Comparison of ENCODE assay signal across 24 cellular contexts in the genomic region with DNA sequence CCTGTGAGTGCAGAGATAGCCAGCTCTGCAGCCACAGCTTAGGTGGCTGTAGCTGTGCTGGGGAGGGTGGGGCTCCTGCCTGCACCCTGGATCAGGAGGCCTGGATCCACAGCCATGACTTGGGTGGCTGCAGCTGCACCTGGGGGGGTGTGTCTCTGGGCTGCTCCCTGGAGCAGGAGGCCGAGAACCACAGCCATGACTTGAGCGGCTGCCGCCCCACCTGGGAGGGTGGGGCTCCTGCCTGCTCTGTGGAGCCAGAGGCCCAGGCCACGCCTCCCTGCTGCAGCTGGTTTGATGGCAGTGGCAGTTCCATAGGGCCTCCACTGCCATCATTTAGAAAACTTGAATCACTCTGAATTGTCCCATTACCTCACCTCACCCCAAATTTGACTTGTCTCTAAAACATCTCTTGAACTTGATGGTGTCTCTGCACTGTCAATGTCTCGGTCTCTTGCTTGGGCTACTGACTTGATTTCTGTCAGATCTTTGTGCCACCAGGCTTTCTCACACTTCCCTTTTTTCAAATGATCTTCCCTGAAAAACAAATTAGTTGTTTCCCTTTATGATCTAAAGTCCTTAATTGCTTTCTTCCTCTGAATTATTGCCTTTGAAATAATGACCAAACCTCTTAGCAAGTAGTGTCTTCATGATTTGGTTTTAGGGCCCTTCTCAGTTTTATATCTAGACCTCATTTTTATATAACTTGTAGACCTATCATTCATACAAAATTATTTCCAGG.
DNase-seq lines count a peak whose midpoint lies in the region; ATAC-seq and TF ChIP-seq lines count a peak whose summit lies in the region.
"Had no signal": no experiment of that assay in that cellular context is flagged by ENCODE, and none has a peak within 500 bp of the region (broad histone marks: within the 10 kb centered on the region; RNA-seq: fewer than 3 reads in every experiment).

No MANE protein-coding gene starts in this region.

- no peak overlapping the region for H3K27ac Mint-ChIP-seq in stimulated activated naive CD8-positive, alpha-beta T cell treated with anti-CD3 and anti-CD28 coated beads, Interleukin-15, amount 100 ng/mL, for 72 hours
- H3K27ac Mint-ChIP-seq: activated CD4-positive, alpha-beta memory T cell treated with anti-CD3 and anti-CD28 coated beads for 36 hours; activated naive CD8-positive, alpha-beta T cell treated with anti-CD3 and anti-CD28 coated beads for 36 hours; naive thymus-derived CD4-positive, alpha-beta T cell had no signal

- H3K27me3 Mint-ChIP-seq in stimulated activated naive CD8-positive, alpha-beta T cell treated with anti-CD3 and anti-CD28 coated beads, Interleukin-15, amount 100 ng/mL, for 72 hours, result no peaks in the 10 kb centered on the region
- H3K27me3 Mint-ChIP-seq: activated CD4-positive, alpha-beta memory T cell treated with anti-CD3 and anti-CD28 coated beads for 36 hours; activated naive CD8-positive, alpha-beta T cell treated with anti-CD3 and anti-CD28 coated beads for 36 hours; naive thymus-derived CD4-positive, alpha-beta T cell had no signal

- intact Hi-C loops in PC-9 (cut with micrococcal nuclease; ENCODE audit: unreplicated experiment), result no loop called here
- intact Hi-C loops in aorta (cut with DNase I), result no loop called here

- no peaks in the 10 kb centered on the region for H3K79me2 ChIP-seq in PC-9 (ENCODE audit: low read depth)

- H3K4me3 Mint-ChIP-seq in stimulated activated naive CD8-positive, alpha-beta T cell treated with anti-CD3 and anti-CD28 coated beads, Interleukin-15, amount 100 ng/mL, for 72 hours, result no peak overlapping the region
- H3K4me3 Mint-ChIP-seq: activated CD4-positive, alpha-beta memory T cell treated with anti-CD3 and anti-CD28 coated beads for 36 hours; activated naive CD8-positive, alpha-beta T cell treated with anti-CD3 and anti-CD28 coated beads for 36 hours; naive thymus-derived CD4-positive, alpha-beta T cell had no signal

- no peak overlapping the region for H3K4me2 ChIP-seq in PC-9

- H3K4me3 ChIP-seq in PC-9, result no peak overlapping the region
- H3K4me3 ChIP-seq in aorta (ENCODE audit: low read length in 2 of 2), result no peak overlapping the region
- no peak overlapping the region for H3K4me3 ChIP-seq in coronary artery
- H3K4me3 ChIP-seq: HAP-1, heart right ventricle had no signal

- CTCF ChIA-PET in PC-9 (lab: Charles Lee), result no interaction called here

- no TSS peak for BruUV-seq in PC-9 (replicated peaks; lab: Mats Ljungman, UMichigan)

- TF ChIP-seq CTCF in PC-9 (conservative IDR thresholded peaks at IDR 0.05), result no peak
- TF ChIP-seq CTCF in foreskin keratinocyte (conservative IDR thresholded peaks at IDR 0.05), result no peak
- no peak for TF ChIP-seq CTCF in coronary artery (IDR thresholded peaks at IDR 0.05)

- peak overlapping the region; percentile 14; the same call in 1 of the 2 replicates for H2AFZ ChIP-seq in PC-9

- no peaks in the 10 kb centered on the region for H4K20me1 ChIP-seq in PC-9 (ENCODE audit: insufficient read depth)

- H3K36me3 ChIP-seq in PC-9 (ENCODE audit: low read depth), result no peaks in the 10 kb centered on the region
- no peaks in the 10 kb centered on the region for H3K36me3 ChIP-seq in aorta (ENCODE audit: control insufficient read depth in 1 of 2, insufficient read depth in 2 of 2, low read length in 1 of 2)
- H3K36me3 ChIP-seq: HAP-1, heart right ventricle had no signal

- WGBS in aorta, 2 donors, result 91 to 98% methylated on average over 5 of the region's 5 CpGs

- no peaks in the 10 kb centered on the region for H3F3A ChIP-seq in PC-9 (ENCODE audit: insufficient read depth, low read depth)

- H3K4me1 ChIP-seq in PC-9 (replicated peaks; ENCODE audit: insufficient read depth), result no peaks in the 10 kb centered on the region
- H3K4me1 ChIP-seq in foreskin keratinocyte, result no peaks in the 10 kb centered on the region
- peaks cover 0 to 1% of the 10 kb centered on the region in 2 donors for H3K4me1 ChIP-seq in aorta (ENCODE audit: control insufficient read depth in 1 of 2, insufficient read depth in 2 of 2, low read length in 2 of 2)
- H3K4me1 ChIP-seq: HAP-1 had no signal

- H3K9me3 Mint-ChIP-seq in stimulated activated naive CD8-positive, alpha-beta T cell treated with anti-CD3 and anti-CD28 coated beads, Interleukin-15, amount 100 ng/mL, for 72 hours, result peaks cover 0 to 4% of the 10 kb centered on the region in 2 donors

- ATAC-seq in stimulated activated naive CD8-positive, alpha-beta T cell treated with anti-CD3 and anti-CD28 coated beads, Interleukin-15, amount 100 ng/mL, for 72 hours, result peak; percentile 31
- no peak for ATAC-seq in stimulated activated naive CD8-positive, alpha-beta T cell treated with anti-CD3 and anti-CD28 coated beads, Interleukin-15, Interleukin-2, amounts not matched to agents 100 U/mL and 50 U/mL, for 24 hours
- ATAC-seq in foreskin keratinocyte (peak; percentile 59), aorta (ENCODE audit: low FRiP score) (peak; percentile 15), HG03139 (IDR thresholded peaks at IDR 0.05; ENCODE audit: unreplicated experiment) (no peak)
- ATAC-seq: heart right ventricle; naive thymus-derived CD4-positive, alpha-beta T cell; Right ventricle myocardium inferior had no signal

- H3K9me2 ChIP-seq in PC-9 (ENCODE audit: insufficient read depth), result no peaks in the 10 kb centered on the region

- H3K9me3 ChIP-seq in PC-9 (ENCODE audit: insufficient read depth, low read depth), result no peaks in the 10 kb centered on the region
- H3K9me3 ChIP-seq in aorta (ENCODE audit: control insufficient read depth, low read length), result no peaks in the 10 kb centered on the region

- no peaks in the 10 kb centered on the region for H3K4me1 Mint-ChIP-seq in stimulated activated naive CD8-positive, alpha-beta T cell treated with anti-CD3 and anti-CD28 coated beads, Interleukin-15, amount 100 ng/mL, for 72 hours
- H3K4me1 Mint-ChIP-seq: activated naive CD8-positive, alpha-beta T cell treated with anti-CD3 and anti-CD28 coated beads for 36 hours had no signal

- DNase-seq in stimulated activated naive CD8-positive, alpha-beta T cell treated with anti-CD3 and anti-CD28 coated beads, Interleukin-15, amount 100 ng/mL, for 72 hours, result no peak
- DNase-seq in stimulated activated naive CD8-positive, alpha-beta T cell treated with anti-CD3 and anti-CD28 coated beads, Interleukin-15, Interleukin-2, amounts not matched to agents 100 U/mL and 50 U/mL, for 24 hours, result no peak
- DNase-seq in PC-9 (no peak), foreskin keratinocyte (no peak), aorta (no peak), coronary artery (ENCODE audit: low spot score) (no peak), foreskin melanocyte (no peak)
- DNase-seq: 8988T; activated CD4-positive, alpha-beta memory T cell treated with anti-CD3 and anti-CD28 coated beads for 36 hours; activated naive CD8-positive, alpha-beta T cell treated with anti-CD3 and anti-CD28 coated beads for 36 hours; caudate nucleus; DMS53; GDM1; heart right ventricle; naive thymus-derived CD4-positive, alpha-beta T cell; NCI-H1436; NCI-H510A; NK-92 treated with Interleukin-12 subunit alpha and Interleukin-12 subunit beta, amount 100 ng/mL, for 24 hours; occipital lobe had no signal

- H3K27ac ChIP-seq in PC-9, result no peak overlapping the region
- H3K27ac ChIP-seq in foreskin keratinocyte, result no peak overlapping the region
- no peak overlapping the region for H3K27ac ChIP-seq in aorta (ENCODE audit: low read depth in 1 of 2, low read length in 2 of 2)
- H3K27ac ChIP-seq in coronary artery, result no peak overlapping the region
- H3K27ac ChIP-seq: epithelial cell of prostate, heart right ventricle, HL-60 had no signal

- H3K27me3 ChIP-seq in PC-9 (ENCODE audit: insufficient read depth, low read depth) (no peaks in the 10 kb centered on the region), foreskin keratinocyte (no peaks in the 10 kb centered on the region), aorta (ENCODE audit: control insufficient read depth in 1 of 2, insufficient read depth in 2 of 2, low read length in 1 of 2) (no peaks in the 10 kb centered on the region)
- H3K27me3 ChIP-seq: heart right ventricle had no signal

- POLR2A ChIA-PET in PC-9 (lab: Charles Lee; ENCODE audit: unreplicated experiment), result no interaction called here

Comparison
In these comparisons a context has a peak if more than half of its experiments do, and no peak if none do; other contexts are left out.
1. ATAC-seq: peak in stimulated activated naive CD8-positive, alpha-beta T cell treated with anti-CD3 and anti-CD28 coated beads, Interleukin-15, amount 100 ng/mL, for 72 hours (single experiment), foreskin keratinocyte (single experiment) and aorta (single experiment); none in stimulated activated naive CD8-positive, alpha-beta T cell treated with anti-CD3 and anti-CD28 coated beads, Interleukin-15, Interleukin-2, amounts not matched to agents 100 U/mL and 50 U/mL, for 24 hours (single experiment) and HG03139 (single experiment).